1 cellular context compared by ENCODE assay signal in genomic region chr1:6488602-6489382, GRCh38.
TF ChIP-seq lines count a peak whose summit lies in the region.

No MANE protein-coding gene starts in this region.

TF ChIP-seq in IMR-90, 13 proteins besides CTCF, POLR2A, EP300 and RAD21:
- TF ChIP-seq FOS (IDR thresholded peaks at IDR 0.05; ENCODE audit: low read depth, low read length) (no peak), RCOR1 (IDR thresholded peaks at IDR 0.05; ENCODE audit: insufficient replicate concordance, low read length) (no peak), CHD1 (IDR thresholded peaks at IDR 0.05; ENCODE audit: low read depth, low read length) (no peak), NFE2L2 (IDR thresholded peaks at IDR 0.05; ENCODE audit: low read depth, low read length) (no peak), SMC3 (IDR thresholded peaks at IDR 0.05; ENCODE audit: low read depth, low read length) (no peak), MXI1 (IDR thresholded peaks at IDR 0.05; ENCODE audit: borderline replicate concordance, low read depth, low read length) (no peak), MAZ (IDR thresholded peaks at IDR 0.05; ENCODE audit: borderline replicate concordance, low read depth, low read length) (no peak), USF2 (IDR thresholded peaks at IDR 0.05; ENCODE audit: low read depth, low read length) (no peak), BHLHE40 (IDR thresholded peaks at IDR 0.05; ENCODE audit: low read depth, low read length) (no peak)
